23 cellular contexts compared by ENCODE assay signal in genomic region chr15:99087405-99087943, GRCh38.
"Had no signal": no experiment of that assay in that cellular context is flagged by ENCODE, and none has a peak within 500 bp of the region (broad histone marks: within the 10 kb centered on the region; RNA-seq: fewer than 3 reads in every experiment).

No MANE protein-coding gene starts in this region.

- DNase-seq: activated CD4-positive, alpha-beta memory T cell treated with anti-CD3 and anti-CD28 coated beads, Interleukin-2, amount 10 ng/mL, durations not matched to agents 7 days and 5 days; activated CD4-positive, alpha-beta T cell treated with anti-CD3 and anti-CD28 coated beads for 36 hours; activated CD4-positive, alpha-beta T cell treated with anti-CD3 and anti-CD28 coated beads, Interleukin-2, amount 50 U/mL, for 1 hour; activated gamma-delta T cell; activated naive CD4-positive, alpha-beta T cell treated with Interleukin-2 at 50 U/mL for 16 hours; activated naive CD8-positive, alpha-beta T cell treated with anti-CD3 and anti-CD28 coated beads, Interleukin-2, amount 10 ng/mL, durations not matched to agents 7 days and 5 days; activated T-cell treated with anti-CD3 and anti-CD28 coated beads, Interleukin-2, amount 50 U/mL, for 24 hours; amygdala; MM.1S; MV-4-11; NCI-H1092; NCI-H1436 treated with DMSO at 0.1 percent for 48 hours; NCI-H1694 treated with DMSO at 0.1 percent for 48 hours; NCI-H2029; NCI-H345; NCI-H524 treated with DMSO at 0.1 percent for 48 hours; SHP77; SJCRH30; T1000; WERI-Rb-1 had no signal

- H3K9me3 Mint-ChIP-seq: activated CD4-positive, alpha-beta memory T cell treated with anti-CD3 and anti-CD28 coated beads, Interleukin-2, amount 10 ng/mL, durations not matched to agents 7 days and 5 days; activated naive CD4-positive, alpha-beta T cell treated with anti-CD3 and anti-CD28 coated beads, Interleukin-2, amount 50 U/mL, for 24 hours; activated naive CD8-positive, alpha-beta T cell treated with anti-CD3 and anti-CD28 coated beads, Interleukin-2, amount 10 ng/mL, durations not matched to agents 7 days and 5 days; activated T-helper 2 cell treated with anti-CD3 and anti-CD28 coated beads, Interferon-gamma antibody, Interleukin-2, Interleukin-4, amounts not matched to agents 10 μg/mL and 5 μg/mL and 100 μg/mL, durations not matched to agents 14 hours and 24 hours and 36 hours had no signal

- H3K4me3 Mint-ChIP-seq: activated CD4-positive, alpha-beta memory T cell treated with anti-CD3 and anti-CD28 coated beads, Interleukin-2, amount 10 ng/mL, durations not matched to agents 7 days and 5 days; activated CD4-positive, alpha-beta T cell treated with anti-CD3 and anti-CD28 coated beads for 36 hours; activated naive CD4-positive, alpha-beta T cell treated with anti-CD3 and anti-CD28 coated beads, Interleukin-2, amount 50 U/mL, for 24 hours; activated naive CD8-positive, alpha-beta T cell treated with anti-CD3 and anti-CD28 coated beads, Interleukin-2, amount 10 ng/mL, durations not matched to agents 7 days and 5 days; activated T-cell treated with anti-CD3 and anti-CD28 coated beads, Interleukin-2, amount 50 U/mL, for 24 hours had no signal

- ATAC-seq: activated CD4-positive, alpha-beta T cell treated with anti-CD3 and anti-CD28 coated beads for 36 hours; Panc1 had no signal

- H3K27ac Mint-ChIP-seq: activated CD4-positive, alpha-beta memory T cell treated with anti-CD3 and anti-CD28 coated beads, Interleukin-2, amount 10 ng/mL, durations not matched to agents 7 days and 5 days; activated CD4-positive, alpha-beta T cell treated with anti-CD3 and anti-CD28 coated beads for 36 hours; activated naive CD4-positive, alpha-beta T cell treated with anti-CD3 and anti-CD28 coated beads, Interleukin-2, amount 50 U/mL, for 24 hours; activated naive CD8-positive, alpha-beta T cell treated with anti-CD3 and anti-CD28 coated beads, Interleukin-2, amount 10 ng/mL, durations not matched to agents 7 days and 5 days; activated T-cell treated with anti-CD3 and anti-CD28 coated beads, Interleukin-2, amount 50 U/mL, for 24 hours; activated T-helper 2 cell treated with anti-CD3 and anti-CD28 coated beads, Interferon-gamma antibody, Interleukin-2, Interleukin-4, amounts not matched to agents 10 μg/mL and 5 μg/mL and 100 μg/mL, durations not matched to agents 14 hours and 24 hours and 36 hours had no signal

- H3K36me3 Mint-ChIP-seq: activated naive CD4-positive, alpha-beta T cell treated with anti-CD3 and anti-CD28 coated beads, Interleukin-2, amount 50 U/mL, for 24 hours; activated naive CD8-positive, alpha-beta T cell treated with anti-CD3 and anti-CD28 coated beads, Interleukin-2, amount 10 ng/mL, durations not matched to agents 7 days and 5 days had no signal
